In genomic region chr16:14974656-14975417, GRCh38 we compare ENCODE assay signal across 8 cellular contexts. TPM values are rescaled to one million over a fixed set of nuclear protein-coding genes. Genes with fewer than 3 reads are reported as not detected.
DNase-seq lines count a peak whose midpoint lies in the region; ATAC-seq and TF ChIP-seq lines count a peak whose summit lies in the region.
"Not testable (repeated sequence)": the region's sequence is repeated elsewhere in the genome, so short reads cannot be mapped to it uniquely, and the experiment has no call there.

A gene with protein sequence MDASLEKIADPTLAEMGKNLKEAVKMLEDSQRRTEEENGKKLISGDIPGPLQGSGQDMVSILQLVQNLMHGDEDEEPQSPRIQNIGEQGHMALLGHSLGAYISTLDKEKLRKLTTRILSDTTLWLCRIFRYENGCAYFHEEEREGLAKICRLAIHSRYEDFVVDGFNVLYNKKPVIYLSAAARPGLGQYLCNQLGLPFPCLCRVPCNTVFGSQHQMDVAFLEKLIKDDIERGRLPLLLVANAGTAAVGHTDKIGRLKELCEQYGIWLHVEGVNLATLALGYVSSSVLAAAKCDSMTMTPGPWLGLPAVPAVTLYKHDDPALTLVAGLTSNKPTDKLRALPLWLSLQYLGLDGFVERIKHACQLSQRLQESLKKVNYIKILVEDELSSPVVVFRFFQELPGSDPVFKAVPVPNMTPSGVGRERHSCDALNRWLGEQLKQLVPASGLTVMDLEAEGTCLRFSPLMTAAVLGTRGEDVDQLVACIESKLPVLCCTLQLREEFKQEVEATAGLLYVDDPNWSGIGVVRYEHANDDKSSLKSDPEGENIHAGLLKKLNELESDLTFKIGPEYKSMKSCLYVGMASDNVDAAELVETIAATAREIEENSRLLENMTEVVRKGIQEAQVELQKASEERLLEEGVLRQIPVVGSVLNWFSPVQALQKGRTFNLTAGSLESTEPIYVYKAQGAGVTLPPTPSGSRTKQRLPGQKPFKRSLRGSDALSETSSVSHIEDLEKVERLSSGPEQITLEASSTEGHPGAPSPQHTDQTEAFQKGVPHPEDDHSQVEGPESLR (plus strand): TSS chr16:14975026. CDS start chr16:14975200, 174 bp downstream.

- H3K36me3 ChIP-seq in suprapubic skin = not testable (repeated sequence)

- H3K27ac Mint-ChIP-seq in activated naive CD4-positive, alpha-beta T cell treated with anti-CD3 and anti-CD28 coated beads, Interleukin-2, amount 50 U/mL, for 24 hours = peak within 1 kb of the TSS; percentile 83

- not testable (repeated sequence) for H3K9me3 Mint-ChIP-seq in activated naive CD4-positive, alpha-beta T cell treated with anti-CD3 and anti-CD28 coated beads, Interleukin-2, amount 50 U/mL, for 24 hours

- ATAC-seq in HG02610 (IDR thresholded peaks at IDR 0.05; ENCODE audit: unreplicated experiment) (peak; percentile 90), SK-N-SH treated with all-trans-retinoic acid at 6 μM for 48 hours (peak; percentile 94)

- DNase-seq in GM10248 (ENCODE audit: extremely low spot score) = peak; percentile 95
- DNase-seq in NCI-H1092 treated with DMSO at 0.1 percent for 48 hours (lab: John Stamatoyannopoulos, UW) = peak; percentile 94
- not testable (repeated sequence) for DNase-seq in glomerular endothelial cell (ENCODE audit: extremely low read depth, low read depth, low spot score)
- DNase-seq in occipital lobe (lab: John Stamatoyannopoulos, UW) = peak; percentile 93
- DNase-seq in suprapubic skin (ENCODE audit: low spot score in 2 of 2) = peak; percentile 91 to 97

- not testable (repeated sequence) for TF ChIP-seq EP300 in suprapubic skin (IDR thresholded peaks at IDR 0.05)

- H3K27ac ChIP-seq in suprapubic skin = peak within 1 kb of the TSS; percentile 95

- H3K4me3 ChIP-seq in suprapubic skin = peak within 1 kb of the TSS; percentile 88

- H3K4me1 Mint-ChIP-seq in activated naive CD4-positive, alpha-beta T cell treated with anti-CD3 and anti-CD28 coated beads, Interleukin-2, amount 50 U/mL, for 24 hours = peaks cover 25% of the 10 kb centered on the region

- H3K4me1 ChIP-seq in suprapubic skin = peaks cover 35% of the 10 kb centered on the region

- H3K9me3 ChIP-seq in suprapubic skin = not testable (repeated sequence)

- POLR2A ChIA-PET in GM10248 (lab: Yijun Ruan, JAX) = not testable (repeated sequence)

- peak within 1 kb of the TSS; percentile 91 for H3K4me3 Mint-ChIP-seq in activated naive CD4-positive, alpha-beta T cell treated with anti-CD3 and anti-CD28 coated beads, Interleukin-2, amount 50 U/mL, for 24 hours

- TF ChIP-seq CTCF in GM10248 (IDR thresholded peaks at IDR 0.05; ENCODE audit: control extremely low read depth, extremely low read depth, low read depth, missing control alignments); suprapubic skin (IDR thresholded peaks at IDR 0.05): not testable (repeated sequence)

- H3K27me3 Mint-ChIP-seq in activated naive CD4-positive, alpha-beta T cell treated with anti-CD3 and anti-CD28 coated beads, Interleukin-2, amount 50 U/mL, for 24 hours = not testable (repeated sequence)

- not testable (repeated sequence) for H3K27me3 ChIP-seq in suprapubic skin

- under 1% methylated on average over 19 of the region's 74 CpGs for WGBS in suprapubic skin

- TF ChIP-seq POLR2A in suprapubic skin (IDR thresholded peaks at IDR 0.05) = peak; percentile 46 to 50

- CTCF ChIA-PET in GM10248 (lab: Yijun Ruan, JAX) = interaction anchor here (0.9 kb wide), 1 partner anchor 11 kb away, joined by 4 read pairs; no protein-coding TSS in a partner anchor

- not testable (repeated sequence) for H3K36me3 Mint-ChIP-seq in activated naive CD4-positive, alpha-beta T cell treated with anti-CD3 and anti-CD28 coated beads, Interleukin-2, amount 50 U/mL, for 24 hours

TF ChIP-seq in SK-N-SH treated with all-trans-retinoic acid at 6 μM for 48 hours, 23 proteins besides CTCF, POLR2A, EP300 and RAD21:
- TF ChIP-seq ZFP3 (CRISPR knock-in tag; IDR thresholded peaks at IDR 0.05) = peak; percentile 66

RNA-seq across cellular contexts. Expression of the gene that starts here (rescaled TPM):
- 44.5 and 71.3 TPM in 2 replicates for total RNA-seq in glomerular endothelial cell
- total RNA-seq in occipital lobe = 54.1 TPM
- 10 to 100 TPM; 37.8 to 81.0 (median 62.4) TPM for total RNA-seq in suprapubic skin
